Comparison of ENCODE assay signal across 11 cellular contexts in genomic region chr1:30809514-30810263, GRCh38. TPM values are rescaled to one million over a fixed set of nuclear protein-coding genes. Genes with fewer than 3 reads are reported as not detected.
DNase-seq lines count a peak whose midpoint lies in the region; ATAC-seq and TF ChIP-seq lines count a peak whose summit lies in the region.
"Had no signal": no experiment of that assay in that cellular context is flagged by ENCODE, and none has a peak within 500 bp of the region (broad histone marks: within the 10 kb centered on the region; RNA-seq: fewer than 3 reads in every experiment).

No MANE protein-coding gene starts in this region.

- H3K4me3 ChIP-seq in hepatocyte (no peak overlapping the region), upper lobe of right lung (no peak overlapping the region), OCI-LY7 (ENCODE audit: low read depth, low read length, poor library complexity, severe bottlenecking) (no peak overlapping the region)

- H4K20me1 ChIP-seq in hepatocyte (ENCODE audit: insufficient read depth, poor library complexity, severe bottlenecking) (no peaks in the 10 kb centered on the region), OCI-LY7 (ENCODE audit: insufficient read depth, low read length) (no peaks in the 10 kb centered on the region)

- no peaks in the 10 kb centered on the region for H3K27me3 ChIP-seq in hepatocyte
- H3K27me3 ChIP-seq in upper lobe of right lung, result peaks cover 6% of the 10 kb centered on the region

- H3K79me2 ChIP-seq in hepatocyte (no peaks in the 10 kb centered on the region), OCI-LY7 (ENCODE audit: insufficient read depth, low read depth, low read length) (no peaks in the 10 kb centered on the region)

- POLR2A ChIA-PET in OCI-LY7 (lab: Charles Lee), result no interaction called here

- DNase-seq in NCI-H1436 (lab: John Stamatoyannopoulos, UW) (peak; percentile 17), NCI-H1436 treated with DMSO at 0.1 percent for 48 hours (lab: John Stamatoyannopoulos, UW) (no peak), amniotic epithelial cell (ENCODE audit: low read depth) (peak; percentile 88), hepatocyte (ENCODE audit: low spot score) (peak; percentile 75), upper lobe of right lung (no peak), OCI-LY7 (ENCODE audit: low spot score) (no peak), NCI-H146 (lab: John Stamatoyannopoulos, UW) (no peak)
- DNase-seq: Kasumi-1; stimulated activated CD4-positive, alpha-beta T cell treated with anti-CD3 and anti-CD28 coated beads, Interleukin-15, amount 100 ng/mL, for 24 hours had no signal

- H3K9me3 ChIP-seq in hepatocyte (ENCODE audit: low read depth) (no peaks in the 10 kb centered on the region), upper lobe of right lung (no peaks in the 10 kb centered on the region), OCI-LY7 (ENCODE audit: low read length) (no peaks in the 10 kb centered on the region)

- H3K9me2 ChIP-seq in hepatocyte (replicated peaks; ENCODE audit: insufficient read depth) (no peaks in the 10 kb centered on the region), OCI-LY7 (ENCODE audit: insufficient read depth, low read length) (no peaks in the 10 kb centered on the region)

- ATAC-seq in upper lobe of right lung (peak; percentile 51), GM18870 (IDR thresholded peaks at IDR 0.05; ENCODE audit: unreplicated experiment) (no peak)

- peaks cover 30% of the 10 kb centered on the region for H3K4me1 ChIP-seq in hepatocyte (ENCODE audit: insufficient read depth)
- H3K4me1 ChIP-seq in upper lobe of right lung, result peaks cover 16% of the 10 kb centered on the region
- no peaks in the 10 kb centered on the region for H3K4me1 ChIP-seq in OCI-LY7 (ENCODE audit: insufficient read depth, low read length, poor library complexity, severe bottlenecking)

- TF ChIP-seq CTCF in hepatocyte (IDR thresholded peaks at IDR 0.05; ENCODE audit: poor library complexity) (no peak), upper lobe of right lung (IDR thresholded peaks at IDR 0.05) (no peak), OCI-LY7 (conservative IDR thresholded peaks at IDR 0.05; ENCODE audit: low read length) (no peak)

- CTCF ChIA-PET in OCI-LY7 (lab: Charles Lee; ENCODE audit: unreplicated experiment), result no interaction called here

- no TSS peak for BruUV-seq in OCI-LY7 (replicated peaks; lab: Mats Ljungman, UMichigan)

- WGBS in hepatocyte (ENCODE audit: low lambda C conversion rate, missing lambda C conversion rate), result 43% methylated on average over 14 of the region's 14 CpGs

- intact Hi-C loops in upper lobe of right lung (cut with DNase I) (no loop called here), OCI-LY7 (cut with micrococcal nuclease; ENCODE audit: unreplicated experiment) (no loop called here)

- H3K36me3 ChIP-seq in hepatocyte (replicated peaks; ENCODE audit: insufficient read depth, low read depth) (no peaks in the 10 kb centered on the region), upper lobe of right lung (no peaks in the 10 kb centered on the region), OCI-LY7 (ENCODE audit: insufficient read depth, low read length) (no peaks in the 10 kb centered on the region)

- H2AFZ ChIP-seq in hepatocyte (no peak overlapping the region), OCI-LY7 (ENCODE audit: low read length) (no peak overlapping the region)

- peak overlapping the region; percentile 50 for H3K4me2 ChIP-seq in hepatocyte
- H3K4me2 ChIP-seq in OCI-LY7 (ENCODE audit: low read length), result no peak overlapping the region

- H3K27ac ChIP-seq in hepatocyte (peak overlapping the region; percentile 69), upper lobe of right lung (no peak overlapping the region), OCI-LY7 (ENCODE audit: low read depth, low read length, poor library complexity, severe bottlenecking) (no peak overlapping the region)
- H3K27ac ChIP-seq: VCaP had no signal

RNA-seq across cellular contexts. Expression of gene LAPTM5, which starts 52.1 kb away (rescaled TPM):
- total RNA-seq in hepatocyte (3.2 and 5.1 TPM in 2 replicates), upper lobe of right lung (424 TPM), OCI-LY7 (2022) (137 and 163 TPM in 2 replicates)
- polyA plus RNA-seq in hepatocyte, result 2.6 and 5.4 TPM in 2 replicates
- 91.2 and 113 TPM in 2 replicates for total RNA-seq in OCI-LY7 (2014; rRNA removed; shearing (Covaris generic))

Comparison
In these comparisons a context has a peak if more than half of its experiments do, and no peak if none do; other contexts are left out.
1. DNase-seq: peak in NCI-H1436 (single experiment), amniotic epithelial cell (single experiment) and hepatocyte (single experiment); none in NCI-H1436 treated with DMSO at 0.1 percent for 48 hours (single experiment), upper lobe of right lung (single experiment), OCI-LY7 (single experiment) and NCI-H146 (single experiment).
2. RNA of gene LAPTM5, which starts 52.1 kb away (total RNA-seq): 424 TPM in upper lobe of right lung (single experiment) and 91.2 to 163 TPM in OCI-LY7; 3.2 to 5.1 TPM in hepatocyte; every median in the first group is over 10 times any median in the second.